9 cellular contexts compared by ENCODE assay signal in the genomic region with DNA sequence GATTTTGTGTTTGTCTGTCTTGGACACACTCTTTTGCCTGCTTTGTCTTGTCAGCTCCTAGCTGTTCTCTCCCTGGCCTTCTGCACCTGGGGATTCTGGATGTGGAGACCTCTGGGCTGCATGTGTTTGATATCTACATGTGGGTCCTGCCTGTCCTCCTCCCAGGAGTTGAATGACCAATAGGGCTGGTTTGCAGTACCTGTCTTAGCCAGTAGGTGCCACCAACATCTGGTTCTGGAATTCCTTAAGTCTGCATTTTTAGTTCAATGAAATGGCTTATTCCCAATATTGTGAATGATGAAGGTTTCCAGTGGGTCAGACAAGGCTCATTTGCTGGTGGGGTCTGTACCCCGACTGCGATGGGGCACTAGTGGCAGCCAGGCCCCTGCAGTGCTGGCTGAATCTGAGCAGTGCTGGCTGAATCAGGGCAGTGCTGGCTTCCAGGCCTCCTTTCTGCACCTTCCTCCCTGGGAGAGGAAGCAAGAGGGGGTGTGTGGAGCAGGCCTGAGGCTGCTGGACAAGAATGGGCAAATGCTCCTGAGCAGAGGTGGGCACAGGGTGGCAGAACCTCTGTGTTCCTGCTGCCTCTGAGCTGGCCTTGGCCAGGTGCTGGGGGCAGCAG.
DNase-seq lines count a peak whose midpoint lies in the region; ATAC-seq, FAIRE-seq and TF ChIP-seq lines count a peak whose summit lies in the region.
"Had no signal": no experiment of that assay in that cellular context is flagged by ENCODE, and none has a peak within 500 bp of the region (broad histone marks: within the 10 kb centered on the region; RNA-seq: fewer than 3 reads in every experiment).

No MANE protein-coding gene starts in this region.

- peak; percentile 78 for FAIRE-seq in endothelial cell of umbilical vein (lab: Jason Lieb, UNC)

- POLR2A ChIA-PET in endothelial cell of umbilical vein (lab: Charles Lee) = no interaction called here

- peak; percentile 80 for TF ChIP-seq CTCF in Loucy (conservative IDR thresholded peaks at IDR 0.05; ENCODE audit: low read length)
- TF ChIP-seq CTCF in endothelial cell of umbilical vein (IDR thresholded peaks at IDR 0.05; ENCODE audit: extremely low read depth in 1 of 2, insufficient read depth in 1 of 2, low read depth in 1 of 2, low read length in 2 of 2) = peak; percentile 56 to 63

- peaks cover 78% of the 10 kb centered on the region for H3K4me1 ChIP-seq in Loucy (ENCODE audit: insufficient read depth, low read length, poor library complexity, severe bottlenecking)
- peaks cover 46% of the 10 kb centered on the region for H3K4me1 ChIP-seq in endothelial cell of umbilical vein (ENCODE audit: control insufficient read depth, extremely low read depth, insufficient read depth, low read length)

- H3K36me3 ChIP-seq in Loucy (ENCODE audit: insufficient read depth, low read length) = peaks cover 13% of the 10 kb centered on the region
- no peaks in the 10 kb centered on the region for H3K36me3 ChIP-seq in endothelial cell of umbilical vein (ENCODE audit: control insufficient read depth in 2 of 2, extremely low read depth in 1 of 2, insufficient read depth in 2 of 2, low read length in 2 of 2)

- H3K9me2 ChIP-seq in Loucy (replicated peaks; ENCODE audit: low read depth, low read length) = no peaks in the 10 kb centered on the region

- H4K20me1 ChIP-seq in Loucy (ENCODE audit: insufficient read depth, low read length, poor library complexity, severe bottlenecking) = peaks cover 4% of the 10 kb centered on the region
- H4K20me1 ChIP-seq in endothelial cell of umbilical vein (replicated peaks; ENCODE audit: control insufficient read depth, extremely low read depth, insufficient read depth, low read length) = no peaks in the 10 kb centered on the region

- no peak for TF ChIP-seq POLR2A in endothelial cell of umbilical vein (IDR thresholded peaks at IDR 0.05; ENCODE audit: low read depth, low read length)

- CTCF ChIA-PET in endothelial cell of umbilical vein (lab: Charles Lee) = interaction anchor here (0.8 to 1.4 kb wide), 3 partner anchors 8 to 35 kb away, joined by 4 read pairs; no protein-coding TSS in a partner anchor

- dilution Hi-C loops in endothelial cell of umbilical vein (cut with MboI; ENCODE audit: extremely low pct_ligation_motif_present, low sequenced_read_pairs) = no loop called here

- H3K79me2 ChIP-seq in Loucy (ENCODE audit: insufficient read depth, low read length) (peaks cover 90% of the 10 kb centered on the region), endothelial cell of umbilical vein (ENCODE audit: control insufficient read depth, insufficient read depth, low read length) (peaks cover 19% of the 10 kb centered on the region)

- intact Hi-C loops in endothelial cell of umbilical vein (cut with micrococcal nuclease) = loop anchor here (5.0 kb wide), 1 partner anchor 37 kb away; no protein-coding TSS in a partner anchor

- no peak overlapping the region for H3K9ac ChIP-seq in Loucy (ENCODE audit: low read depth, low read length, poor library complexity, severe bottlenecking)
- H3K9ac ChIP-seq in endothelial cell of umbilical vein (replicated peaks; ENCODE audit: extremely low read depth, insufficient read depth, low read length) = no peak overlapping the region

- no peak overlapping the region for H3K4me3 ChIP-seq in Loucy (ENCODE audit: low read length, poor library complexity, severe bottlenecking)
- no peak overlapping the region for H3K4me3 ChIP-seq in endothelial cell of umbilical vein (replicated peaks in 1 of 3; ENCODE audit: insufficient read depth in 1 of 3, low read depth in 1 of 3, low read length in 3 of 3)

- H3K27ac ChIP-seq in endothelial cell of umbilical vein (ENCODE audit: insufficient read depth, low read depth, low read length) = no peak overlapping the region

- H3K27me3 ChIP-seq in Loucy (ENCODE audit: insufficient read depth, low read length, poor library complexity, severe bottlenecking) = no peaks in the 10 kb centered on the region
- no peaks in the 10 kb centered on the region for H3K27me3 ChIP-seq in endothelial cell of umbilical vein (ENCODE audit: control insufficient read depth in 2 of 2, insufficient read depth in 2 of 2, low read length in 2 of 2)

- H2AFZ ChIP-seq in Loucy (ENCODE audit: low read length) (no peak overlapping the region), endothelial cell of umbilical vein (ENCODE audit: low read depth, low read length) (no peak overlapping the region)

- H3K4me2 ChIP-seq in Loucy (ENCODE audit: low read depth, low read length, poor library complexity, severe bottlenecking) = peak overlapping the region; percentile 22
- H3K4me2 ChIP-seq in endothelial cell of umbilical vein (ENCODE audit: insufficient read depth, low read length) = no peak overlapping the region

- no peaks in the 10 kb centered on the region for H3K9me1 ChIP-seq in endothelial cell of umbilical vein (replicated peaks; ENCODE audit: control insufficient read depth, extremely low read depth, insufficient read depth, low read length)

- H3K9me3 ChIP-seq in Loucy (ENCODE audit: insufficient read depth, low read depth, low read length) (peaks cover 4% of the 10 kb centered on the region; the same call in 1 of the 2 replicates), endothelial cell of umbilical vein (replicated peaks; ENCODE audit: control insufficient read depth, insufficient read depth, low read length) (no peaks in the 10 kb centered on the region)

- peaks cover 4% of the 10 kb centered on the region; the same call in 1 of the 2 replicates for H3F3A ChIP-seq in Loucy (ENCODE audit: low read depth)

- DNase-seq in DMS 273 (lab: John Stamatoyannopoulos, UW; ENCODE audit: unreplicated experiment) = peak; percentile 49
- DNase-seq in DMS 273 treated with DMSO at 0.1 percent for 48 hours (lab: John Stamatoyannopoulos, UW) = no peak
- DNase-seq in endothelial cell of umbilical vein (ENCODE audit: low read depth, low spot score) = peak; percentile 52
- peak; percentile 47 for DNase-seq in renal cortical epithelial cell (ENCODE audit: low read depth)
- DNase-seq: 8988T had no signal

- no peak for ATAC-seq in GM18873 (IDR thresholded peaks at IDR 0.05; ENCODE audit: low FRiP score, unreplicated experiment)
- no peak for ATAC-seq in HG02973 (IDR thresholded peaks at IDR 0.05; ENCODE audit: unreplicated experiment)
- ATAC-seq in GM19452 (IDR thresholded peaks at IDR 0.05; ENCODE audit: unreplicated experiment) = no peak

- no TSS peak for BruUV-seq in endothelial cell of umbilical vein (replicated peaks; lab: Mats Ljungman, UMichigan)

TF ChIP-seq in endothelial cell of umbilical vein, 7 proteins besides CTCF, POLR2A, EP300 and RAD21:
- TF ChIP-seq MYC (IDR thresholded peaks at IDR 0.05; ENCODE audit: low read depth, low read length) = no peak
- TF ChIP-seq POLR2AphosphoS5 (IDR thresholded peaks at IDR 0.05; ENCODE audit: insufficient read depth, low read depth, low read length) = no peak
